Comparison of ENCODE assay signal across 8 cellular contexts in genomic region chr15:75043509-75044257, GRCh38. TPM values are rescaled to one million over a fixed set of nuclear protein-coding genes. Genes with fewer than 3 reads are reported as not detected.
DNase-seq lines count a peak whose midpoint lies in the region; ATAC-seq, FAIRE-seq and TF ChIP-seq lines count a peak whose summit lies in the region.

No MANE protein-coding gene starts in this region.

- H3K4me2 ChIP-seq in osteoblast (ENCODE audit: insufficient read depth, low read length), result peak overlapping the region; percentile 73

- H3K9me3 ChIP-seq in osteoblast (ENCODE audit: low read depth, low read length), result no peaks in the 10 kb centered on the region

- TF ChIP-seq CTCF in HL-60 (IDR thresholded peaks at IDR 0.05; ENCODE audit: insufficient read depth, low read length) (peak; percentile 28), WI38 (IDR thresholded peaks at IDR 0.05; ENCODE audit: low read depth, low read length) (peak; percentile 34), osteoblast (IDR thresholded peaks at IDR 0.05; ENCODE audit: extremely low read depth, low read depth, low read length) (peak; percentile 72), D721Med (IDR thresholded peaks at IDR 0.05; ENCODE audit: insufficient read depth, missing control alignments) (no peak)

- H2AFZ ChIP-seq in osteoblast (ENCODE audit: low read length), result peak overlapping the region; percentile 78

- H4K20me1 ChIP-seq in osteoblast (ENCODE audit: insufficient read depth, low read length), result peaks cover 19% of the 10 kb centered on the region

- H3K27me3 ChIP-seq in HL-60 (ENCODE audit: insufficient read depth, poor library complexity, severe bottlenecking) (no peaks in the 10 kb centered on the region), osteoblast (ENCODE audit: insufficient read depth, low read length) (no peaks in the 10 kb centered on the region)

- peaks cover 3% of the 10 kb centered on the region for H3K79me2 ChIP-seq in osteoblast (ENCODE audit: insufficient read depth, low read length)

- H3K4me1 ChIP-seq in osteoblast (ENCODE audit: insufficient read depth, low read length), result peaks cover 25% of the 10 kb centered on the region

- peak; percentile 33 for ATAC-seq in GM21367 (IDR thresholded peaks at IDR 0.05; ENCODE audit: unreplicated experiment)

- H3K27ac ChIP-seq in HL-60 (replicated peaks) (peak overlapping the region; percentile 89), osteoblast (ENCODE audit: low read depth, low read length) (peak overlapping the region; percentile 93)

- no peak overlapping the region for H3K4me3 ChIP-seq in HL-60 (replicated peaks; ENCODE audit: insufficient read depth, low read length)
- H3K4me3 ChIP-seq in WI38 (ENCODE audit: low read depth, low read length), result no peak overlapping the region
- H3K4me3 ChIP-seq in osteoblast (ENCODE audit: insufficient read depth, low read length), result peak overlapping the region; percentile 44

- no peaks in the 10 kb centered on the region for H3K36me3 ChIP-seq in osteoblast (ENCODE audit: insufficient read depth, low read length)

- DNase-seq in GF-D8 (lab: John Stamatoyannopoulos, UW) (peak; percentile 91), HL-60 (ENCODE audit: low read depth in 1 of 2, low spot score in 1 of 2) (peak; percentile 86 to 92), frontal cortex (ENCODE audit: low spot score in 2 of 2) (peak; percentile 59 to 78), osteoblast (ENCODE audit: insufficient read length, low spot score, missing footprints) (peak; percentile 97), D721Med (ENCODE audit: insufficient read length, low spot score) (no peak)
- DNase-seq in stimulated activated CD4-positive, alpha-beta T cell treated with anti-CD3 and anti-CD28 coated beads, Interleukin-1b, Interleukin-23, amount 100 ng/mL, for 48 hours, result no peak

- no peak for FAIRE-seq in frontal cortex (lab: Jason Lieb, UNC)
- FAIRE-seq in D721Med (lab: Jason Lieb, UNC), result no peak

RNA-seq across cellular contexts. Expression of gene PPCDC, which starts 20.3 kb away (rescaled TPM):
- 3.7 TPM for total RNA-seq in frontal cortex
- total RNA-seq in osteoblast, result 5.6 and 6.5 TPM in 2 replicates

RNA-seq across cellular contexts. Expression of gene SCAMP5, which starts 48.3 kb away (rescaled TPM):
- total RNA-seq in frontal cortex (42.8 TPM), osteoblast (0.88 and 1.8 TPM in 2 replicates)

Comparison
In these comparisons a context has a peak if more than half of its experiments do, and no peak if none do; other contexts are left out.
1. DNase-seq: peak in GF-D8 (single experiment), HL-60 (2 of 2), frontal cortex (2 of 2) and osteoblast (single experiment); none in stimulated activated CD4-positive, alpha-beta T cell treated with anti-CD3 and anti-CD28 coated beads, Interleukin-1b, Interleukin-23, amount 100 ng/mL, for 48 hours (single experiment) and D721Med (single experiment).
2. RNA of gene SCAMP5, which starts 48.3 kb away (total RNA-seq): 42.8 TPM in frontal cortex (single experiment); 0.88 to 1.8 TPM in osteoblast; every median in the first group is over 10 times any median in the second.